Comparison of ENCODE assay signal across 10 cellular contexts in genomic region chr18:59904051-59904601, GRCh38. TPM values are rescaled to one million over a fixed set of nuclear protein-coding genes. Genes with fewer than 3 reads are reported as not detected.
DNase-seq lines count a peak whose midpoint lies in the region; ATAC-seq and TF ChIP-seq lines count a peak whose summit lies in the region.
"Had no signal": no experiment of that assay in that cellular context is flagged by ENCODE, and none has a peak within 500 bp of the region (broad histone marks: within the 10 kb centered on the region; RNA-seq: fewer than 3 reads in every experiment).

No MANE protein-coding gene starts in this region.

- RAD21 ChIA-PET in HCT116 (lab: Charles Lee; ENCODE audit: low non-redundant PET in 1 of 2, low total read pairs in 2 of 2, uncharacterized antibody in 2 of 2, unreplicated experiment in 2 of 2): no interaction called here

- H3K27ac Mint-ChIP-seq in CD4-positive, alpha-beta memory T cell: peak overlapping the region; percentile 87 to 96 (median 94)
- peak overlapping the region; percentile 82 for H3K27ac Mint-ChIP-seq in activated CD4-positive, alpha-beta memory T cell treated with anti-CD3 and anti-CD28 coated beads, Interleukin-2, amount 10 ng/mL, durations not matched to agents 7 days and 5 days
- no peak overlapping the region for H3K27ac Mint-ChIP-seq in mesothelial cell of epicardium

- no peak overlapping the region for H3K14ac ChIP-seq in mesenchymal stem cell (ENCODE audit: low read length in 2 of 2)

- DNase-seq in CD4-positive, alpha-beta memory T cell: no peak
- no peak for DNase-seq in HCT116 (ENCODE audit: low read depth, low spot score)
- DNase-seq in activated CD4-positive, alpha-beta memory T cell treated with anti-CD3 and anti-CD28 coated beads, Interleukin-2, amount 10 ng/mL, durations not matched to agents 7 days and 5 days: no peak
- peak; percentile 66 for DNase-seq in mesenchymal stem cell
- DNase-seq in HuH-7 (ENCODE audit: low spot score): no peak
- DNase-seq in mesothelial cell of epicardium (ENCODE audit: low spot score in 2 of 2, unreplicated experiment in 2 of 2): no peak
- DNase-seq: NCI-H1105 had no signal

- H3K27me3 ChIP-seq in CD4-positive, alpha-beta memory T cell (ENCODE audit: insufficient read depth, low read length): no peaks in the 10 kb centered on the region
- no peaks in the 10 kb centered on the region for H3K27me3 ChIP-seq in HCT116 (ENCODE audit: insufficient read depth, low read length)
- no peaks in the 10 kb centered on the region for H3K27me3 ChIP-seq in mesenchymal stem cell (ENCODE audit: control insufficient read depth in 1 of 2, insufficient read depth in 1 of 2, low read length in 2 of 2)

- H3K9me3 ChIP-seq in CD4-positive, alpha-beta memory T cell (ENCODE audit: control insufficient read depth in 1 of 2, low read length in 2 of 2): no peaks in the 10 kb centered on the region
- H3K9me3 ChIP-seq in HCT116 (ENCODE audit: control insufficient read depth in 1 of 2, insufficient read depth in 1 of 2, low read depth in 1 of 2, low read length in 2 of 2) (no peaks in the 10 kb centered on the region), mesenchymal stem cell (ENCODE audit: control insufficient read depth, low read length) (no peaks in the 10 kb centered on the region)
- H3K9me3 ChIP-seq: thoracic aorta had no signal

- intact Hi-C loops in CD4-positive, alpha-beta memory T cell (cut with micrococcal nuclease): loop anchor here (2.0 kb wide), 1 partner anchor 19 kb away; no protein-coding TSS in a partner anchor
- intact Hi-C loops in HCT116 (cut with micrococcal nuclease): no loop called here

- no peak overlapping the region for H2BK15ac ChIP-seq in mesenchymal stem cell (ENCODE audit: low read depth, poor library complexity, severe bottlenecking)

- no peak overlapping the region for H2BK120ac ChIP-seq in mesenchymal stem cell (ENCODE audit: low read depth, low read length)

- H3K27ac ChIP-seq in CD4-positive, alpha-beta memory T cell (ENCODE audit: low read depth, low read length): peak overlapping the region; percentile 64
- H3K27ac ChIP-seq in HCT116 (ENCODE audit: low read depth, low read length) (no peak overlapping the region), mesenchymal stem cell (ENCODE audit: low read length, poor library complexity, severe bottlenecking) (peak overlapping the region; percentile 37)
- H3K27ac ChIP-seq: thoracic aorta had no signal

- no peaks in the 10 kb centered on the region for H3K9me2 ChIP-seq in HCT116 (ENCODE audit: insufficient read depth)

- peak overlapping the region in 6 of 8 donors; percentile 44 to 88 (median 64) for H3K4me3 Mint-ChIP-seq in CD4-positive, alpha-beta memory T cell
- H3K4me3 Mint-ChIP-seq in activated CD4-positive, alpha-beta memory T cell treated with anti-CD3 and anti-CD28 coated beads, Interleukin-2, amount 10 ng/mL, durations not matched to agents 7 days and 5 days: peak overlapping the region; percentile 38
- no peak overlapping the region for H3K4me3 Mint-ChIP-seq in mesothelial cell of epicardium

- H3K18ac ChIP-seq in mesenchymal stem cell (ENCODE audit: low read depth in 1 of 2, low read length in 2 of 2): peak overlapping the region; percentile 44 to 47

- ATAC-seq in HCT116 (no peak), GM18861 (IDR thresholded peaks at IDR 0.05; ENCODE audit: unreplicated experiment) (no peak), GM18519 (IDR thresholded peaks at IDR 0.05; ENCODE audit: low FRiP score, unreplicated experiment) (no peak)

- H3K4me1 Mint-ChIP-seq in CD4-positive, alpha-beta memory T cell: peaks cover 43 to 72% (median 58%) of the 10 kb centered on the region in 4 donors
- H3K4me1 Mint-ChIP-seq in activated CD4-positive, alpha-beta memory T cell treated with anti-CD3 and anti-CD28 coated beads, Interleukin-2, amount 10 ng/mL, durations not matched to agents 7 days and 5 days: peaks cover 74% of the 10 kb centered on the region
- H3K4me1 Mint-ChIP-seq in mesothelial cell of epicardium: peaks cover 21% of the 10 kb centered on the region

- H4K8ac ChIP-seq in mesenchymal stem cell (ENCODE audit: low read length): no peak overlapping the region

- H2BK5ac ChIP-seq in mesenchymal stem cell (ENCODE audit: low read depth, low read length, poor library complexity, severe bottlenecking): no peak overlapping the region

- H3K9ac ChIP-seq in HCT116 (ENCODE audit: low read length) (no peak overlapping the region), mesenchymal stem cell (ENCODE audit: low read length) (no peak overlapping the region)

- H3K36me3 Mint-ChIP-seq in CD4-positive, alpha-beta memory T cell: peaks cover 3 to 27% of the 10 kb centered on the region in 2 donors
- peaks cover 32% of the 10 kb centered on the region for H3K36me3 Mint-ChIP-seq in activated CD4-positive, alpha-beta memory T cell treated with anti-CD3 and anti-CD28 coated beads, Interleukin-2, amount 10 ng/mL, durations not matched to agents 7 days and 5 days (ENCODE audit: low read depth)
- H3K36me3 Mint-ChIP-seq in mesothelial cell of epicardium: peaks cover 8% of the 10 kb centered on the region

- H3K4ac ChIP-seq in mesenchymal stem cell (ENCODE audit: low read depth in 1 of 2, low read length in 2 of 2): no peak overlapping the region

- H3K4me1 ChIP-seq in CD4-positive, alpha-beta memory T cell (ENCODE audit: insufficient read depth, low read length): peaks cover 69% of the 10 kb centered on the region
- H3K4me1 ChIP-seq in HCT116 (ENCODE audit: control insufficient read depth in 1 of 2, insufficient read depth in 2 of 2, low read length in 2 of 2): peaks cover 30 to 86% of the 10 kb centered on the region in 2 experiments; a peak in 3 of 4 replicates
- peaks cover 6% of the 10 kb centered on the region for H3K4me1 ChIP-seq in mesenchymal stem cell (ENCODE audit: control insufficient read depth, insufficient read depth, low read depth, low read length)

- H2AFZ ChIP-seq in HCT116 (ENCODE audit: low read depth, low read length, poor library complexity, severe bottlenecking): no peak overlapping the region
- H2AFZ ChIP-seq in mesenchymal stem cell (ENCODE audit: low read depth, low read length): no peak overlapping the region

- H3K27me3 Mint-ChIP-seq in CD4-positive, alpha-beta memory T cell: no peaks in the 10 kb centered on the region
- no peaks in the 10 kb centered on the region for H3K27me3 Mint-ChIP-seq in activated CD4-positive, alpha-beta memory T cell treated with anti-CD3 and anti-CD28 coated beads, Interleukin-2, amount 10 ng/mL, durations not matched to agents 7 days and 5 days
- H3K27me3 Mint-ChIP-seq in mesothelial cell of epicardium (ENCODE audit: low read depth): peaks cover 74% of the 10 kb centered on the region

- no peak overlapping the region for H2BK12ac ChIP-seq in mesenchymal stem cell (ENCODE audit: low read length in 2 of 2)

- H3K79me1 ChIP-seq in mesenchymal stem cell (replicated peaks; ENCODE audit: low read length, poor library complexity, severe bottlenecking): peaks cover 1% of the 10 kb centered on the region

- TF ChIP-seq CTCF in HCT116 (IDR thresholded peaks at IDR 0.05 in 2 of 3, conservative IDR thresholded peaks at IDR 0.05 in 1 of 3; ENCODE audit: borderline replicate concordance in 1 of 3, insufficient read depth in 1 of 3, low read depth in 2 of 3, low read length in 2 of 3) (no peak), mesothelial cell of epicardium (IDR thresholded peaks at IDR 0.05; ENCODE audit: unreplicated experiment) (no peak)

- H3K4me2 ChIP-seq in HCT116 (ENCODE audit: low read length) (peak overlapping the region; percentile 20), mesenchymal stem cell (ENCODE audit: low read length, poor library complexity, severe bottlenecking) (no peak overlapping the region)

- H3K23ac ChIP-seq in mesenchymal stem cell (ENCODE audit: low read length in 2 of 2): no peak overlapping the region

- TF ChIP-seq POLR2A in HCT116 (IDR thresholded peaks at IDR 0.05; ENCODE audit: borderline replicate concordance, extremely low read depth, insufficient read depth, insufficient read length): no peak

- H3K4me3 ChIP-seq in CD4-positive, alpha-beta memory T cell (ENCODE audit: low read length in 2 of 2): peak overlapping the region in 1 of 2 donors; percentile 1
- H3K4me3 ChIP-seq in HCT116 (replicated peaks in 1 of 2; ENCODE audit: low read depth in 1 of 2, low read length in 2 of 2): no peak overlapping the region
- H3K4me3 ChIP-seq in mesenchymal stem cell (ENCODE audit: insufficient read depth in 1 of 2, low read depth in 1 of 2, low read length in 2 of 2): no peak overlapping the region
- H3K4me3 ChIP-seq: thoracic aorta had no signal

- no peak for TF ChIP-seq RAD21 in HCT116 (IDR thresholded peaks at IDR 0.05; ENCODE audit: low read depth)

- POLR2A ChIA-PET in CD4-positive, alpha-beta memory T cell (lab: Charles Lee; ENCODE audit: partially characterized antibody): no interaction called here
- POLR2A ChIA-PET in HCT116 (lab: Charles Lee): interaction anchor here (1.1 to 3.3 kb wide), 4 partner anchors 14 to 81 kb away, joined by 3 to 19 read pairs (median 11); no protein-coding TSS in a partner anchor
- POLR2A ChIA-PET in activated CD4-positive, alpha-beta memory T cell treated with anti-CD3 and anti-CD28 coated beads, Interleukin-2, amount 10 ng/mL, durations not matched to agents 7 days and 5 days (lab: Charles Lee): interaction anchor here (0.8 to 2.0 kb wide), 7 partner anchors 9 to 49 kb away, joined by 3 to 16 read pairs (median 6); no protein-coding TSS in a partner anchor

- H4K91ac ChIP-seq in mesenchymal stem cell (ENCODE audit: low read length): no peak overlapping the region

- H3K79me2 ChIP-seq in HCT116 (ENCODE audit: insufficient read depth, low read length): peaks cover 44% of the 10 kb centered on the region

- no CpG with 5 or more reads among the region's 1 CpG for WGBS in mesenchymal stem cell

- no peaks in the 10 kb centered on the region for H3K9me3 Mint-ChIP-seq in CD4-positive, alpha-beta memory T cell
- no peaks in the 10 kb centered on the region for H3K9me3 Mint-ChIP-seq in activated CD4-positive, alpha-beta memory T cell treated with anti-CD3 and anti-CD28 coated beads, Interleukin-2, amount 10 ng/mL, durations not matched to agents 7 days and 5 days
- H3K9me3 Mint-ChIP-seq in mesothelial cell of epicardium: no peaks in the 10 kb centered on the region

- BruUV-seq in HCT116 (replicated peaks; lab: Mats Ljungman, UMichigan): no TSS peak

- no peaks in the 10 kb centered on the region for H3K36me3 ChIP-seq in CD4-positive, alpha-beta memory T cell (ENCODE audit: insufficient read depth, low read length)
- H3K36me3 ChIP-seq in HCT116 (ENCODE audit: control insufficient read depth in 1 of 2, insufficient read depth in 2 of 2, low read length in 2 of 2): peaks cover 11 to 20% of the 10 kb centered on the region in 2 experiments; a peak in 3 of 4 replicates
- H3K36me3 ChIP-seq in mesenchymal stem cell (ENCODE audit: control insufficient read depth in 1 of 2, insufficient read depth in 2 of 2, low read depth in 1 of 2, low read length in 2 of 2): peaks cover 0 to 12% of the 10 kb centered on the region in 2 experiments
- H3K36me3 ChIP-seq: thoracic aorta had no signal

- no peak overlapping the region for H2AK5ac ChIP-seq in mesenchymal stem cell (ENCODE audit: low read length, severe bottlenecking)

- CTCF ChIA-PET in CD4-positive, alpha-beta memory T cell (lab: Charles Lee; ENCODE audit: partially characterized antibody): interaction anchor here (0.6 to 1.2 kb wide), 2 partner anchors 21 to 29 kb away, joined by 3 read pairs; no protein-coding TSS in a partner anchor
- CTCF ChIA-PET in HCT116 (lab: Charles Lee): interaction anchor here (1.4 kb wide), 1 partner anchor 64 kb away, joined by 3 read pairs; no protein-coding TSS in a partner anchor
- CTCF ChIA-PET in activated CD4-positive, alpha-beta memory T cell treated with anti-CD3 and anti-CD28 coated beads, Interleukin-2, amount 10 ng/mL, durations not matched to agents 7 days and 5 days (lab: Charles Lee): interaction anchor here (1.1 kb wide), 1 partner anchor 50 kb away, joined by 3 read pairs; no protein-coding TSS in a partner anchor

- H4K20me1 ChIP-seq in HCT116 (ENCODE audit: insufficient read depth): peaks cover 13% of the 10 kb centered on the region; the same call in 1 of the 2 replicates

RNA-seq across cellular contexts. Expression of gene PMAIP1, which starts 4.3 kb away (rescaled TPM):
- 1 to 10 TPM; 8.8 to 9.3 TPM for total RNA-seq in CD4-positive, alpha-beta memory T cell
- polyA plus RNA-seq in CD4-positive, alpha-beta memory T cell: 10 to 100 TPM in 1 of 2 donors, 1 to 10 TPM in 1; 6.7 to 39.6 TPM
- total RNA-seq in HCT116 (2021; ENCODE audit: unreplicated experiment) (66.7 TPM), mesothelial cell of epicardium (7.6 to 10.9 TPM (median 9.9 TPM) in 3 replicates)
- 29.9 and 33.4 TPM in 2 replicates for polyA plus RNA-seq in HCT116 (2012)
- total RNA-seq in activated CD4-positive, alpha-beta memory T cell treated with anti-CD3 and anti-CD28 coated beads, Interleukin-2, amount 10 ng/mL, durations not matched to agents 7 days and 5 days: 10 to 100 TPM; 35.3 to 37.7 TPM
- 84.5 TPM for polyA plus RNA-seq in mesenchymal stem cell (2013, experiment 1 of 2)
- 88.7 TPM for polyA plus RNA-seq in mesenchymal stem cell (2013, experiment 2 of 2)
- total RNA-seq: thoracic aorta had no signal
